Comparison of ENCODE assay signal across 18 cellular contexts in the genomic region with DNA sequence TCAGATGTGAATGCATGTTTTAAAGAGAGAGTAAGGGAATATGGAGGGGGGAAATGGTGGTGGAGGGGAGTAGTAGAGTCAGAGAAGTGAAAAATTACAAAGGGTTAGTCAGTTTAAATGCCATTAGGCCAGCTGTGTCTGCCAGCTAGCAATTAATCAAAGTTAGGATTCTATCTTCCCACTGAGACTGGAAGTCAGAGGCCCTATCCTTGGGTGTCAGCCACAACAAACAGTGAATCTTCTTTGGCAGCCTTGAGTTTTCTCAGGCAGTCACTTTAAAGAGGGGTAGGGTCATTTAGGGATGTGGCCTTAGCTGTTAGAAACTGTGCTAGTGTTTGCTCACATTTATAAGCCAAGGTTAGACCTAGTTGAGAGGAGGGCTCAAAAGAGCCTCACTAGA.
DNase-seq lines count a peak whose midpoint lies in the region; ATAC-seq and TF ChIP-seq lines count a peak whose summit lies in the region.
"Had no signal": no experiment of that assay in that cellular context is flagged by ENCODE, and none has a peak within 500 bp of the region (broad histone marks: within the 10 kb centered on the region; RNA-seq: fewer than 3 reads in every experiment).

No MANE protein-coding gene starts in this region.

- peaks cover 5% of the 10 kb centered on the region for H3K9me3 Mint-ChIP-seq in mesothelial cell of epicardium
- H3K9me3 Mint-ChIP-seq: H9 had no signal

- TF ChIP-seq CTCF in HEK293 (tag by site-specific recombination; IDR thresholded peaks at IDR 0.05): no peak
- TF ChIP-seq CTCF in adrenal gland (IDR thresholded peaks at IDR 0.05): no peak
- no peak for TF ChIP-seq CTCF in mesothelial cell of epicardium (IDR thresholded peaks at IDR 0.05; ENCODE audit: unreplicated experiment)

- DNase-seq in A172 (ENCODE audit: low spot score): peak; percentile 70
- DNase-seq in adrenal gland: peak in 4 of 7 donors; percentile 16 to 31 (median 25)
- DNase-seq in mesothelial cell of epicardium (ENCODE audit: low spot score in 2 of 2, unreplicated experiment in 2 of 2): no peak
- DNase-seq in hepatic stellate cell (ENCODE audit: low spot score): no peak
- DNase-seq in NCI-H187 (lab: John Stamatoyannopoulos, UW): no peak
- DNase-seq in stimulated activated CD4-positive, alpha-beta T cell treated with anti-CD3 and anti-CD28 coated beads, Interleukin-4, amount 100 ng/mL, for 4 hours: no peak
- DNase-seq: DND-41, GF-D8, H9, MV-4-11, NCI-H1417 treated with DMSO at 0.1 percent for 48 hours, NCI-H2029 treated with DMSO at 0.1 percent for 48 hours, NCI-H2171 treated with DMSO at 0.1 percent for 48 hours, NCI-H524, RPMI8226 had no signal

- H3K4me3 ChIP-seq in HEK293 (ENCODE audit: low read depth, low read length) (no peak overlapping the region), adrenal gland (no peak overlapping the region)
- H3K4me3 ChIP-seq: BLaER1 treated with 17β-estradiol and CSF1 and Interleukin-3, amounts not matched to agents 10 nM and 100 nM had no signal

- no peak for TF ChIP-seq POLR2A in adrenal gland (IDR thresholded peaks at IDR 0.05)

- H3K27me3 Mint-ChIP-seq in mesothelial cell of epicardium (ENCODE audit: low read depth): no peaks in the 10 kb centered on the region

- H3K36me3 ChIP-seq in HEK293 (ENCODE audit: control insufficient read depth in 2 of 2, insufficient read depth in 1 of 2, low read length in 2 of 2) (no peaks in the 10 kb centered on the region), adrenal gland (replicated peaks in 1 of 2) (no peaks in the 10 kb centered on the region)
- H3K36me3 ChIP-seq: BLaER1 treated with 17β-estradiol and CSF1 and Interleukin-3, amounts not matched to agents 10 nM and 100 nM had no signal

- ATAC-seq in GM19395 (IDR thresholded peaks at IDR 0.05; ENCODE audit: unreplicated experiment): no peak

- H3K4me3 Mint-ChIP-seq in mesothelial cell of epicardium: no peak overlapping the region
- H3K4me3 Mint-ChIP-seq: H9 had no signal

- H3K4me1 Mint-ChIP-seq in mesothelial cell of epicardium: peaks cover 60% of the 10 kb centered on the region

- H3K27ac ChIP-seq in HEK293 (ENCODE audit: extremely low read depth, low read depth, low read length) (no peak overlapping the region), adrenal gland (no peak overlapping the region)
- H3K27ac ChIP-seq: BLaER1 treated with 17β-estradiol and CSF1 and Interleukin-3, amounts not matched to agents 10 nM and 100 nM had no signal

- no peaks in the 10 kb centered on the region for H3K36me3 Mint-ChIP-seq in mesothelial cell of epicardium

- no peaks in the 10 kb centered on the region for H3K9me3 ChIP-seq in HEK293 (ENCODE audit: control insufficient read depth, insufficient read depth, low read depth, low read length)
- no peaks in the 10 kb centered on the region for H3K9me3 ChIP-seq in adrenal gland (replicated peaks in 1 of 3)
- H3K9me3 ChIP-seq: BLaER1 treated with 17β-estradiol and CSF1 and Interleukin-3, amounts not matched to agents 10 nM and 100 nM had no signal

- CTCF ChIA-PET in HEK293 (lab: Yijun Ruan, JAX): no interaction called here

- POLR2A ChIA-PET in HEK293 (lab: Yijun Ruan, JAX): no interaction called here

- peak overlapping the region; percentile 0 for H3K27ac Mint-ChIP-seq in mesothelial cell of epicardium
- H3K27ac Mint-ChIP-seq: H9 had no signal

- intact Hi-C loops in adrenal gland (cut with DNase I): no loop called here

- H3K4me1 ChIP-seq in HEK293 (ENCODE audit: control insufficient read depth, insufficient read depth, low read length) (peaks cover 10% of the 10 kb centered on the region), adrenal gland (replicated peaks in 1 of 2) (peaks cover 0 to 23% of the 10 kb centered on the region in 2 donors)
- H3K4me1 ChIP-seq: BLaER1 treated with 17β-estradiol and CSF1 and Interleukin-3, amounts not matched to agents 10 nM and 100 nM had no signal

- H3K27me3 ChIP-seq in adrenal gland: no peaks in the 10 kb centered on the region
- H3K27me3 ChIP-seq: BLaER1 treated with 17β-estradiol and CSF1 and Interleukin-3, amounts not matched to agents 10 nM and 100 nM had no signal

TF ChIP-seq in HEK293, 187 proteins besides CTCF, POLR2A, EP300 and RAD21:
- TF ChIP-seq, protein P1, sequence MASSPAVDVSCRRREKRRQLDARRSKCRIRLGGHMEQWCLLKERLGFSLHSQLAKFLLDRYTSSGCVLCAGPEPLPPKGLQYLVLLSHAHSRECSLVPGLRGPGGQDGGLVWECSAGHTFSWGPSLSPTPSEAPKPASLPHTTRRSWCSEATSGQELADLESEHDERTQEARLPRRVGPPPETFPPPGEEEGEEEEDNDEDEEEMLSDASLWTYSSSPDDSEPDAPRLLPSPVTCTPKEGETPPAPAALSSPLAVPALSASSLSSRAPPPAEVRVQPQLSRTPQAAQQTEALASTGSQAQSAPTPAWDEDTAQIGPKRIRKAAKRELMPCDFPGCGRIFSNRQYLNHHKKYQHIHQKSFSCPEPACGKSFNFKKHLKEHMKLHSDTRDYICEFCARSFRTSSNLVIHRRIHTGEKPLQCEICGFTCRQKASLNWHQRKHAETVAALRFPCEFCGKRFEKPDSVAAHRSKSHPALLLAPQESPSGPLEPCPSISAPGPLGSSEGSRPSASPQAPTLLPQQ (tag by site-specific recombination; IDR thresholded peaks at IDR 0.05): peak; percentile 27; the same call in 1 of the 2 replicates
- no peak for TF ChIP-seq ZNF529 (tag by site-specific recombination; IDR thresholded peaks at IDR 0.05; ENCODE audit: insufficient replicate concordance)

Comparison
In these comparisons a context has a peak if more than half of its experiments do, and no peak if none do; other contexts are left out.
1. DNase-seq: peak in A172 (single experiment) and adrenal gland (4 of 7); none in mesothelial cell of epicardium (0 of 2), hepatic stellate cell (single experiment), NCI-H187 (0 of 2) and stimulated activated CD4-positive, alpha-beta T cell treated with anti-CD3 and anti-CD28 coated beads, Interleukin-4, amount 100 ng/mL, for 4 hours (0 of 2).